Comparison of ENCODE assay signal across 8 cellular contexts in genomic region chr13:113209880-113210421, GRCh38. TPM values are rescaled to one million over a fixed set of nuclear protein-coding genes. Genes with fewer than 3 reads are reported as not detected.
DNase-seq lines count a peak whose midpoint lies in the region; ATAC-seq, FAIRE-seq and TF ChIP-seq lines count a peak whose summit lies in the region.

No MANE protein-coding gene starts in this region.

- ATAC-seq in GM18511 (IDR thresholded peaks at IDR 0.05; ENCODE audit: unreplicated experiment) (peak; percentile 42), HG03025 (IDR thresholded peaks at IDR 0.05; ENCODE audit: low FRiP score, unreplicated experiment) (peak; percentile 30)
- ATAC-seq in activated CD8-positive, alpha-beta T cell treated with anti-CD3 and anti-CD28 coated beads for 36 hours = peak; percentile 35
- ATAC-seq in effector memory CD8-positive, alpha-beta T cell (replicated peaks) = peak; percentile 71

- peaks cover 45% of the 10 kb centered on the region for H3K4me1 Mint-ChIP-seq in activated CD8-positive, alpha-beta T cell treated with anti-CD3 and anti-CD28 coated beads for 36 hours (ENCODE audit: low read depth)
- H3K4me1 Mint-ChIP-seq in effector memory CD8-positive, alpha-beta T cell (ENCODE audit: low read depth in 2 of 2) = peaks cover 36 to 49% of the 10 kb centered on the region in 2 donors

- H3K9me3 Mint-ChIP-seq in activated CD8-positive, alpha-beta T cell treated with anti-CD3 and anti-CD28 coated beads for 36 hours = no peaks in the 10 kb centered on the region
- H3K9me3 Mint-ChIP-seq in effector memory CD8-positive, alpha-beta T cell = no peaks in the 10 kb centered on the region

- peak; percentile 46 for FAIRE-seq in A204.1 (lab: Jason Lieb, UNC)

- POLR2A ChIA-PET in activated CD8-positive, alpha-beta T cell treated with anti-CD3 and anti-CD28 coated beads for 36 hours (lab: Charles Lee) = interaction anchor here (0.7 to 2.8 kb wide), 13 partner anchors 9 to 374 kb away, joined by 3 to 16 read pairs (median 4); partner anchors contain the start of gene LAMP1

- peaks cover 44% of the 10 kb centered on the region for H3K36me3 Mint-ChIP-seq in activated CD8-positive, alpha-beta T cell treated with anti-CD3 and anti-CD28 coated beads for 36 hours (ENCODE audit: low read depth)
- peaks cover 28% of the 10 kb centered on the region for H3K36me3 Mint-ChIP-seq in effector memory CD8-positive, alpha-beta T cell (ENCODE audit: insufficient read depth)

- DNase-seq in NCI-H526 (lab: John Stamatoyannopoulos, UW) (peak; percentile 50 to 85), midbrain (lab: John Stamatoyannopoulos, UW) (peak; percentile 40)
- DNase-seq in activated CD8-positive, alpha-beta T cell treated with anti-CD3 and anti-CD28 coated beads for 36 hours = peak; percentile 75
- DNase-seq in effector memory CD8-positive, alpha-beta T cell = peak; percentile 67 to 74 (median 73)
- DNase-seq in stimulated activated CD8-positive, alpha-beta memory T cell treated with anti-CD3 and anti-CD28 coated beads, Interleukin-2, amount 100 ng/mL, for 48 hours (ENCODE audit: low read depth in 2 of 2) = peak; percentile 38 to 40

- H3K4me3 Mint-ChIP-seq in activated CD8-positive, alpha-beta T cell treated with anti-CD3 and anti-CD28 coated beads for 36 hours = peak overlapping the region; percentile 82
- H3K4me3 Mint-ChIP-seq in effector memory CD8-positive, alpha-beta T cell = peak overlapping the region; percentile 66 to 78

- H3K27me3 Mint-ChIP-seq in activated CD8-positive, alpha-beta T cell treated with anti-CD3 and anti-CD28 coated beads for 36 hours = no peaks in the 10 kb centered on the region
- H3K27me3 Mint-ChIP-seq in effector memory CD8-positive, alpha-beta T cell = no peaks in the 10 kb centered on the region

- CTCF ChIA-PET in activated CD8-positive, alpha-beta T cell treated with anti-CD3 and anti-CD28 coated beads for 36 hours (lab: Charles Lee) = no interaction called here

- intact Hi-C loops in activated CD8-positive, alpha-beta T cell treated with anti-CD3 and anti-CD28 coated beads for 36 hours (cut with micrococcal nuclease) = no loop called here

- TF ChIP-seq CTCF in activated CD8-positive, alpha-beta T cell treated with anti-CD3 and anti-CD28 coated beads for 36 hours (IDR thresholded peaks at IDR 0.05) = no peak

- peak overlapping the region; percentile 86 for H3K27ac Mint-ChIP-seq in activated CD8-positive, alpha-beta T cell treated with anti-CD3 and anti-CD28 coated beads for 36 hours
- H3K27ac Mint-ChIP-seq in effector memory CD8-positive, alpha-beta T cell = peak overlapping the region; percentile 10 to 83

RNA-seq across cellular contexts. Expression of gene CUL4A, which starts 0.5 kb away (rescaled TPM):
- total RNA-seq in activated CD8-positive, alpha-beta T cell treated with anti-CD3 and anti-CD28 coated beads for 36 hours = 10 to 100 TPM; 81.5 to 81.7 TPM

RNA-seq across cellular contexts. Expression of gene PCID2, which starts 1.5 kb away (rescaled TPM):
- total RNA-seq in activated CD8-positive, alpha-beta T cell treated with anti-CD3 and anti-CD28 coated beads for 36 hours = 10 to 100 TPM; 75.8 to 79.0 TPM

RNA-seq across cellular contexts. Expression of gene PROZ, which starts 51.5 kb away (rescaled TPM):
- not detected for total RNA-seq in activated CD8-positive, alpha-beta T cell treated with anti-CD3 and anti-CD28 coated beads for 36 hours

Comparison
In these comparisons a context has a peak if more than half of its experiments do, and no peak if none do; other contexts are left out.
1. Peak in every context shown above with its lines: DNase-seq and ATAC-seq.